In genomic region chr9:35755071-35755470, GRCh38 we compare ENCODE assay signal across 20 cellular contexts. TPM values are rescaled to one million over a fixed set of nuclear protein-coding genes. Genes with fewer than 3 reads are reported as not detected.
A peak's percentile ranks its signal among the peaks of the same experiment; 100 is the strongest.
DNase-seq lines count a peak whose midpoint lies in the region; TF ChIP-seq lines count a peak whose summit lies in the region.
"Had no signal": no experiment of that assay in that cellular context is flagged by ENCODE, and none has a peak within 500 bp of the region (broad histone marks: within the 10 kb centered on the region; RNA-seq: fewer than 3 reads in every experiment).

No MANE protein-coding gene starts in this region.

- peaks cover 59% of the 10 kb centered on the region for H3K36me3 Mint-ChIP-seq in activated T-cell treated with anti-CD3 and anti-CD28 coated beads, Interleukin-2, amount 50 U/mL, for 24 hours (ENCODE audit: low read depth)
- H3K36me3 Mint-ChIP-seq in IgD-negative memory B cell = no peaks in the 10 kb centered on the region
- peaks cover 38% of the 10 kb centered on the region for H3K36me3 Mint-ChIP-seq in endothelial cell (ENCODE audit: low read depth, unreplicated experiment)
- H3K36me3 Mint-ChIP-seq in neural crest cell (ENCODE audit: low read depth) = peaks cover 7% of the 10 kb centered on the region
- H3K36me3 Mint-ChIP-seq in mesothelial cell of epicardium = peaks cover 20% of the 10 kb centered on the region

- no peaks in the 10 kb centered on the region for H3K27me3 Mint-ChIP-seq in activated T-cell treated with anti-CD3 and anti-CD28 coated beads, Interleukin-2, amount 50 U/mL, for 24 hours
- H3K27me3 Mint-ChIP-seq in IgD-negative memory B cell = no peaks in the 10 kb centered on the region
- H3K27me3 Mint-ChIP-seq in endothelial cell (ENCODE audit: unreplicated experiment) = peaks cover 25% of the 10 kb centered on the region
- no peaks in the 10 kb centered on the region for H3K27me3 Mint-ChIP-seq in neural crest cell (ENCODE audit: low read depth)
- no peaks in the 10 kb centered on the region for H3K27me3 Mint-ChIP-seq in mesothelial cell of epicardium (ENCODE audit: low read depth)

- peaks cover 38% of the 10 kb centered on the region for H3K4me1 Mint-ChIP-seq in activated T-cell treated with anti-CD3 and anti-CD28 coated beads, Interleukin-2, amount 50 U/mL, for 24 hours (ENCODE audit: low read depth)
- H3K4me1 Mint-ChIP-seq in IgD-negative memory B cell (peaks cover 27 to 34% (median 28%) of the 10 kb centered on the region in 3 donors), endothelial cell (ENCODE audit: unreplicated experiment) (peaks cover 79% of the 10 kb centered on the region), neural crest cell (peaks cover 28% of the 10 kb centered on the region), mesothelial cell of epicardium (peaks cover 24% of the 10 kb centered on the region)

- no peak for TF ChIP-seq CTCF in endothelial cell (IDR thresholded peaks at IDR 0.05; ENCODE audit: unreplicated experiment)
- no peak for TF ChIP-seq CTCF in neural crest cell (conservative IDR thresholded peaks at IDR 0.05)
- no peak for TF ChIP-seq CTCF in mesothelial cell of epicardium (IDR thresholded peaks at IDR 0.05; ENCODE audit: unreplicated experiment)

- H3K4me3 Mint-ChIP-seq in activated T-cell treated with anti-CD3 and anti-CD28 coated beads, Interleukin-2, amount 50 U/mL, for 24 hours = no peak overlapping the region
- H3K4me3 Mint-ChIP-seq in IgD-negative memory B cell (peak overlapping the region in 3 of 4 donors; percentile 72 to 92 (median 76)), endothelial cell (ENCODE audit: unreplicated experiment) (peak overlapping the region; percentile 53), neural crest cell (peak overlapping the region; percentile 95), mesothelial cell of epicardium (no peak overlapping the region)

- no peak for DNase-seq in activated T-cell treated with anti-CD3 and anti-CD28 coated beads, Interleukin-2, amount 50 U/mL, for 24 hours
- no peak for DNase-seq in activated T-cell treated with anti-CD3 and anti-CD28 coated beads, Interleukin-2, amount 50 U/mL, for 48 hours
- no peak for DNase-seq in endothelial cell (ENCODE audit: low spot score)
- no peak for DNase-seq in neural crest cell (ENCODE audit: low read depth, low spot score)
- DNase-seq in mesothelial cell of epicardium (ENCODE audit: low spot score in 2 of 2, unreplicated experiment in 2 of 2) = no peak
- no peak for DNase-seq in NCI-H1105 (lab: John Stamatoyannopoulos, UW)
- DNase-seq in activated naive CD4-positive, alpha-beta T cell treated with anti-CD3 and anti-CD28 coated beads, Interleukin-2, amount 50 U/mL, for 16 hours = no peak
- DNase-seq: 8988T, Caco-2, DMS153, NCI-H1417, NCI-H2029 treated with DMSO at 0.1 percent for 48 hours, NCI-H2171 treated with DMSO at 0.1 percent for 48 hours, NCI-H510A, NCI-H774, PC-9 had no signal

- H3K27ac Mint-ChIP-seq in activated T-cell treated with anti-CD3 and anti-CD28 coated beads, Interleukin-2, amount 50 U/mL, for 24 hours = peak overlapping the region; percentile 27
- H3K27ac Mint-ChIP-seq in IgD-negative memory B cell (peak overlapping the region in 2 of 3 donors; percentile 75 to 87), endothelial cell (ENCODE audit: unreplicated experiment) (peak overlapping the region; percentile 25), neural crest cell (ENCODE audit: unreplicated experiment) (no peak overlapping the region), mesothelial cell of epicardium (no peak overlapping the region)

- no peaks in the 10 kb centered on the region for H3K9me3 Mint-ChIP-seq in activated T-cell treated with anti-CD3 and anti-CD28 coated beads, Interleukin-2, amount 50 U/mL, for 24 hours
- H3K9me3 Mint-ChIP-seq in IgD-negative memory B cell (no peaks in the 10 kb centered on the region), endothelial cell (ENCODE audit: unreplicated experiment) (no peaks in the 10 kb centered on the region), neural crest cell (no peaks in the 10 kb centered on the region), mesothelial cell of epicardium (no peaks in the 10 kb centered on the region)

RNA-seq across cellular contexts. Expression of gene MSMP, which starts 1.0 kb away (rescaled TPM):
- polyA plus RNA-seq in IgD-negative memory B cell = 3.8 TPM
- total RNA-seq in endothelial cell (ENCODE audit: unreplicated experiment) (2.8 TPM), neural crest cell (not detected in 2 replicates), mesothelial cell of epicardium (not detected in 3 replicates)
- total RNA-seq: Caco-2, H4, PC-9, SJSA1 had no signal
- polyA plus RNA-seq: BJ had no signal

RNA-seq across cellular contexts. Expression of gene RGP1, which starts 6.0 kb away (rescaled TPM):
- 7.2 TPM for polyA plus RNA-seq in IgD-negative memory B cell
- total RNA-seq in endothelial cell (ENCODE audit: unreplicated experiment) (51.4 TPM), neural crest cell (34.7 and 34.9 TPM in 2 replicates), mesothelial cell of epicardium (32.6 to 34.3 TPM (median 33.9 TPM) in 3 replicates)

RNA-seq across cellular contexts. Expression of gene GBA2, which starts 6.0 kb away (rescaled TPM):
- 34.6 TPM for polyA plus RNA-seq in IgD-negative memory B cell
- total RNA-seq in endothelial cell (ENCODE audit: unreplicated experiment) (200 TPM), neural crest cell (84.9 and 95.9 TPM in 2 replicates), mesothelial cell of epicardium (81.5 to 84.7 TPM (median 83.9 TPM) in 3 replicates)

RNA-seq across cellular contexts. Expression of gene CREB3, which starts 22.6 kb away (rescaled TPM):
- polyA plus RNA-seq in IgD-negative memory B cell = 29.3 TPM
- total RNA-seq in endothelial cell (ENCODE audit: unreplicated experiment) = 29.2 TPM
- total RNA-seq in neural crest cell = 35.3 and 35.9 TPM in 2 replicates
- total RNA-seq in mesothelial cell of epicardium = 29.1 to 32.7 TPM (median 31.6 TPM) in 3 replicates

RNA-seq across cellular contexts. Expression of gene TLN1, which starts 23.1 kb away (rescaled TPM):
- polyA plus RNA-seq in IgD-negative memory B cell = 106 TPM
- total RNA-seq in endothelial cell (ENCODE audit: unreplicated experiment) (370 TPM), neural crest cell (123 and 141 TPM in 2 replicates), mesothelial cell of epicardium (224 to 230 TPM (median 226 TPM) in 3 replicates)

Comparison
In these comparisons a context has a peak if more than half of its experiments do, and no peak if none do; other contexts are left out.
1. H3K27ac Mint-ChIP-seq: peak in activated T-cell treated with anti-CD3 and anti-CD28 coated beads, Interleukin-2, amount 50 U/mL, for 24 hours (single experiment), IgD-negative memory B cell (2 of 3) and endothelial cell (single experiment); none in neural crest cell (single experiment) and mesothelial cell of epicardium (single experiment).
2. H3K4me3 Mint-ChIP-seq: peak in IgD-negative memory B cell (3 of 4), endothelial cell (single experiment) and neural crest cell (single experiment); none in activated T-cell treated with anti-CD3 and anti-CD28 coated beads, Interleukin-2, amount 50 U/mL, for 24 hours (single experiment) and mesothelial cell of epicardium (single experiment).